In genomic region chr1:70431317-70431716, GRCh38 we compare ENCODE assay signal across 27 cellular contexts. TPM values are rescaled to one million over a fixed set of nuclear protein-coding genes. Genes with fewer than 3 reads are reported as not detected.
DNase-seq lines count a peak whose midpoint lies in the region; ATAC-seq, FAIRE-seq and TF ChIP-seq lines count a peak whose summit lies in the region.
"Had no signal": no experiment of that assay in that cellular context is flagged by ENCODE, and none has a peak within 500 bp of the region (broad histone marks: within the 10 kb centered on the region; RNA-seq: fewer than 3 reads in every experiment).

No MANE protein-coding gene starts in this region.

- TF ChIP-seq CTCF in right lobe of liver (IDR thresholded peaks at IDR 0.05) (no peak), HepG2 (CRISPR knock-in tag; IDR thresholded peaks at IDR 0.05) (no peak), foreskin fibroblast (IDR thresholded peaks at IDR 0.05; ENCODE audit: low read depth, low read length) (no peak)

- no peak overlapping the region for H2AFZ ChIP-seq in HepG2 (ENCODE audit: low read length)

- WGBS in right lobe of liver (ENCODE audit: insufficient coverage, low coverage, low lambda C conversion rate, missing lambda C conversion rate): 69% methylated on average over 2 of the region's 2 CpGs
- WGBS in HepG2 (ENCODE audit: low lambda C conversion rate): 98% methylated on average over 2 of the region's 2 CpGs
- 24 to 61% (median 41%) methylated on average over 2 of the region's 2 CpGs for WGBS in small intestine, 3 donors

- H3K9me3 ChIP-seq in right lobe of liver (no peaks in the 10 kb centered on the region), HepG2 (ENCODE audit: low read length) (no peaks in the 10 kb centered on the region), small intestine (ENCODE audit: control insufficient read depth, low read depth) (no peaks in the 10 kb centered on the region)
- H3K9me3 ChIP-seq: A549; BE2C; BLaER1 treated with 17β-estradiol and CSF1 and Interleukin-3, amounts not matched to agents 10 nM and 100 nM had no signal

- H3K36me3 ChIP-seq in right lobe of liver (peaks cover 0 to 72% (median 10%) of the 10 kb centered on the region in 4 donors), HepG2 (replicated peaks in 1 of 2; ENCODE audit: control insufficient read depth in 1 of 2, insufficient read depth in 2 of 2, low read length in 2 of 2) (peaks cover 12 to 61% of the 10 kb centered on the region in 2 experiments), small intestine (ENCODE audit: control insufficient read depth in 2 of 2, insufficient read depth in 2 of 2, low read length in 2 of 2) (peaks cover 0 to 1% of the 10 kb centered on the region in 2 donors)
- H3K36me3 ChIP-seq: BE2C had no signal

- peaks cover 0 to 14% (median 8%) of the 10 kb centered on the region in 4 donors for H3K4me1 ChIP-seq in right lobe of liver
- H3K4me1 ChIP-seq in HepG2 (ENCODE audit: insufficient read depth, low read length): no peaks in the 10 kb centered on the region
- H3K4me1 ChIP-seq in small intestine (ENCODE audit: control insufficient read depth in 2 of 2, insufficient read depth in 1 of 2, low read depth in 1 of 2, low read length in 1 of 2): no peaks in the 10 kb centered on the region
- H3K4me1 ChIP-seq: BE2C; BLaER1 treated with 17β-estradiol and CSF1 and Interleukin-3, amounts not matched to agents 10 nM and 100 nM had no signal

- in situ Hi-C loops in HepG2 (cut with HindIII; ENCODE audit: extremely low pct_ligation_motif_present, low pct_unique_long_range_greater_than_20kb): no loop called here

- peak in 3 of 4 donors; percentile 6 to 54 (median 47) for ATAC-seq in right lobe of liver
- ATAC-seq in HepG2: no peak
- peak; percentile 73 for ATAC-seq in left colon
- ATAC-seq: A549 had no signal

- CTCF ChIA-PET in HepG2 (lab: Yijun Ruan, JAX; ENCODE audit: low intra/inter-chr PET ratio, low total read pairs): no interaction called here

- TF ChIP-seq EP300 in HepG2 (IDR thresholded peaks at IDR 0.05; ENCODE audit: low read depth in 2 of 2, low read length in 2 of 2): no peak
- TF ChIP-seq EP300 in HepG2 (CRISPR knock-in tag; IDR thresholded peaks at IDR 0.05; ENCODE audit: borderline replicate concordance): no peak

- intact Hi-C loops in right lobe of liver (cut with DNase I): no loop called here
- intact Hi-C loops in HepG2 (cut with micrococcal nuclease; ENCODE audit: unreplicated experiment): no loop called here
- intact Hi-C loops in left colon (cut with DNase I, micrococcal nuclease): no loop called here

- POLR2A ChIA-PET in HepG2 (lab: Yijun Ruan, JAX): no interaction called here

- H3K27ac ChIP-seq in right lobe of liver (no peak overlapping the region), HepG2 (ENCODE audit: extremely low read length, insufficient read depth, low read length) (no peak overlapping the region), small intestine (ENCODE audit: low read depth in 1 of 2, low read length in 1 of 2) (no peak overlapping the region)
- H3K27ac ChIP-seq: 22Rv1; A549; BLaER1 treated with 17β-estradiol and CSF1 and Interleukin-3, amounts not matched to agents 10 nM and 100 nM had no signal

- H3K79me2 ChIP-seq in HepG2 (ENCODE audit: insufficient read depth, low read length): no peaks in the 10 kb centered on the region

- no peaks in the 10 kb centered on the region for H4K20me1 ChIP-seq in HepG2 (ENCODE audit: insufficient read depth, low read length)
- H4K20me1 ChIP-seq: BLaER1 treated with 17β-estradiol and CSF1 and Interleukin-3, amounts not matched to agents 10 nM and 100 nM had no signal

- H3K4me3 ChIP-seq in right lobe of liver (no peak overlapping the region), HepG2 (replicated peaks in 1 of 3; ENCODE audit: insufficient read depth in 1 of 3, low read depth in 2 of 3, low read length in 3 of 3) (no peak overlapping the region), small intestine (ENCODE audit: low read depth in 1 of 2, low read length in 2 of 2) (no peak overlapping the region), foreskin fibroblast (ENCODE audit: low read depth in 1 of 2, low read length in 2 of 2) (no peak overlapping the region)
- H3K4me3 ChIP-seq: A549; BLaER1 treated with 17β-estradiol and CSF1 and Interleukin-3, amounts not matched to agents 10 nM and 100 nM; HAP-1 had no signal

- H3K9ac ChIP-seq in HepG2 (ENCODE audit: insufficient read depth, low read depth, low read length): no peak overlapping the region
- H3K9ac ChIP-seq: BLaER1 treated with 17β-estradiol and CSF1 and Interleukin-3, amounts not matched to agents 10 nM and 100 nM had no signal

- H3K27me3 ChIP-seq in right lobe of liver (no peaks in the 10 kb centered on the region), HepG2 (ENCODE audit: control insufficient read depth in 1 of 2, insufficient read depth in 2 of 2, low read length in 2 of 2) (no peaks in the 10 kb centered on the region), small intestine (ENCODE audit: control insufficient read depth in 2 of 2, insufficient read depth in 2 of 2, low read length in 2 of 2) (no peaks in the 10 kb centered on the region)
- H3K27me3 ChIP-seq: BE2C; BLaER1 treated with 17β-estradiol and CSF1 and Interleukin-3, amounts not matched to agents 10 nM and 100 nM had no signal

- no peak overlapping the region for H3K4me2 ChIP-seq in HepG2 (ENCODE audit: low read depth, low read length)
- H3K4me2 ChIP-seq: A549; BLaER1 treated with 17β-estradiol and CSF1 and Interleukin-3, amounts not matched to agents 10 nM and 100 nM had no signal

- TF ChIP-seq RAD21 in HepG2 (CRISPR knock-in tag; IDR thresholded peaks at IDR 0.05): no peak

- FAIRE-seq in HepG2 (lab: Jason Lieb, UNC) (no peak), colon (lab: Jason Lieb, UNC) (peak; percentile 65), small intestine (lab: Jason Lieb, UNC) (peak; percentile 5)
- FAIRE-seq: A549, D721Med, GM12891, GM18507, H54 had no signal

- TF ChIP-seq POLR2A in right lobe of liver (IDR thresholded peaks at IDR 0.05): no peak
- TF ChIP-seq POLR2A in HepG2 (IDR thresholded peaks at IDR 0.05; ENCODE audit: insufficient read depth in 1 of 2, low read depth in 2 of 2, low read length in 2 of 2): no peak

- no TSS peak for BruUV-seq in HepG2 (replicated peaks; lab: Mats Ljungman, UMichigan)

- DNase-seq in right lobe of liver (no peak), HepG2 (ENCODE audit: low spot score) (no peak), left colon (no peak), small intestine (peak; percentile 65), SHP77 treated with DMSO at 0.1 percent for 48 hours (lab: John Stamatoyannopoulos, UW) (no peak), foreskin fibroblast (no peak)
- DNase-seq in activated CD4-positive, alpha-beta T cell treated with anti-CD3 and anti-CD28 coated beads, Interleukin-2, amount 50 U/mL, for 48 hours: no peak
- DNase-seq: ACHN; AML-193; BE2C; CD4-positive, alpha-beta T cell; CD8-positive, alpha-beta memory T cell; DMS 273 treated with DMSO at 0.1 percent for 48 hours; DMS79; EL; GF-D8; GOT3; HFFc6 had no signal

TF ChIP-seq in HepG2, 621 proteins besides CTCF, POLR2A, EP300 and RAD21 (continues in another document):
- TF ChIP-seq MLX (CRISPR knock-in tag; IDR thresholded peaks at IDR 0.05): no peak
- TF ChIP-seq SMAD9 (CRISPR knock-in tag; IDR thresholded peaks at IDR 0.05): no peak
- no peak for TF ChIP-seq SNAPC2 (CRISPR knock-in tag; IDR thresholded peaks at IDR 0.05)
- no peak for TF ChIP-seq HNF4A (CRISPR knock-in tag; IDR thresholded peaks at IDR 0.05)
- no peak for TF ChIP-seq KDM2A (CRISPR knock-in tag; IDR thresholded peaks at IDR 0.05; ENCODE audit: borderline replicate concordance, low read depth)
- no peak for TF ChIP-seq SPEN (CRISPR knock-in tag; IDR thresholded peaks at IDR 0.05; ENCODE audit: low read depth)

RNA-seq across cellular contexts. Expression of gene CTH, which starts 20.2 kb away (rescaled TPM):
- total RNA-seq in right lobe of liver (10 to 100 TPM; 32.3 to 85.7 (median 49.0) TPM), HepG2 (2016; rRNA removed; fragmentation: Illumina TruSeq; extraction: Trizol) (8.7 and 12.4 TPM in 2 replicates), left colon (1 to 10 TPM; 6.4 to 9.1 TPM)
- 1.1 and 1.7 TPM in 2 replicates for total RNA-seq in HepG2 (2016; cell fraction: cytosol; rRNA removed; fragmentation: Illumina TruSeq; extraction: Trizol; ENCODE audit: low read depth)
- 9.9 and 12.2 TPM in 2 replicates for total RNA-seq in HepG2 (2016; cell fraction: insoluble cytoplasmic fraction; rRNA removed; fragmentation: Illumina TruSeq; extraction: Trizol)
- total RNA-seq in HepG2 (2016; cell fraction: membrane; rRNA removed; fragmentation: Illumina TruSeq; extraction: Trizol): 2.9 and 3.5 TPM in 2 replicates
- 8.8 and 11.7 TPM in 2 replicates for total RNA-seq in HepG2 (2016; cell fraction: nucleus; rRNA removed; fragmentation: Illumina TruSeq; extraction: Trizol)
- polyA plus RNA-seq in HepG2 (2011; rRNA removed) (15.7 and 19.7 TPM in 2 replicates), small intestine (10 to 100 TPM in 1 of 3 donors, 1 to 10 TPM in 2; 3.8 to 26.5 (median 6.8) TPM)
- polyA plus RNA-seq in HepG2 (2011; cell fraction: cytosol; rRNA removed): 18.3 and 19.4 TPM in 2 replicates
- 10.9 and 15.1 TPM in 2 replicates for polyA plus RNA-seq in HepG2 (2011; cell fraction: nucleus; rRNA removed)
- 18.2 and 26.6 TPM in 2 replicates for polyA plus RNA-seq in HepG2 (2012)
- 0.96 and 1.1 TPM in 2 replicates for polyA plus RNA-seq in HepG2 (2016; cell fraction: cytosol; fragmentation: Illumina TruSeq; extraction: Trizol; ENCODE audit: low read depth)
- 14.7 and 15.0 TPM in 2 replicates for polyA plus RNA-seq in HepG2 (2016; cell fraction: insoluble cytoplasmic fraction; fragmentation: Illumina TruSeq; extraction: Trizol; ENCODE audit: low read depth)
- polyA plus RNA-seq in HepG2 (2016; cell fraction: membrane; fragmentation: Illumina TruSeq; extraction: Trizol; ENCODE audit: low read depth): 1.5 and 2.0 TPM in 2 replicates
- 10.0 and 12.8 TPM in 2 replicates for polyA plus RNA-seq in HepG2 (2016; cell fraction: nucleus; fragmentation: Illumina TruSeq; extraction: Trizol; ENCODE audit: insufficient read depth, low read depth)
- polyA minus RNA-seq in HepG2 (2011; rRNA and poly(A)+ RNA removed; ENCODE audit: low replicate concordance): 33.7 and 40.4 TPM in 2 replicates
- 13.9 and 16.7 TPM in 2 replicates for polyA minus RNA-seq in HepG2 (2011; cell fraction: cytosol; rRNA and poly(A)+ RNA removed)
- polyA minus RNA-seq in HepG2 (2011; cell fraction: nucleus; rRNA and poly(A)+ RNA removed): 24.0 and 32.6 TPM in 2 replicates
